ENCODE assay signal across 10 cellular contexts in genomic region chr16:21667575-21667974, GRCh38. TPM values are rescaled to one million over a fixed set of nuclear protein-coding genes. Genes with fewer than 3 reads are reported as not detected.
"Had no signal": no experiment of that assay in that cellular context is flagged by ENCODE, and none has a peak within 500 bp of the region (broad histone marks: within the 10 kb centered on the region; RNA-seq: fewer than 3 reads in every experiment).

No MANE protein-coding gene starts in this region.

- H3K27ac ChIP-seq: HL-60, KMS-11 had no signal

- DNase-seq: H9, HCEC 1CT, IMR-90, KBM-7 had no signal

- H3K4me3 Mint-ChIP-seq: GM23338, H9 had no signal

- H3K4me2 ChIP-seq: KMS-11 had no signal

- H3K9ac ChIP-seq: KMS-11 had no signal

- FAIRE-seq: H1, H54 had no signal

- H3K4me3 ChIP-seq: GM23338 had no signal

- H3K9me3 Mint-ChIP-seq: GM23338, H9 had no signal

RNA-seq across cellular contexts. Expression of gene OTOA, which starts 3.8 kb away (rescaled TPM):
- total RNA-seq: IMR-90 had no signal

RNA-seq across cellular contexts. Expression of gene IGSF6, which starts 15.2 kb away (rescaled TPM):
- total RNA-seq: GM23338, H1, H9, HT1080, IMR-90 had no signal
- polyA plus RNA-seq: H1, IMR-90 had no signal
